In the genomic region with DNA sequence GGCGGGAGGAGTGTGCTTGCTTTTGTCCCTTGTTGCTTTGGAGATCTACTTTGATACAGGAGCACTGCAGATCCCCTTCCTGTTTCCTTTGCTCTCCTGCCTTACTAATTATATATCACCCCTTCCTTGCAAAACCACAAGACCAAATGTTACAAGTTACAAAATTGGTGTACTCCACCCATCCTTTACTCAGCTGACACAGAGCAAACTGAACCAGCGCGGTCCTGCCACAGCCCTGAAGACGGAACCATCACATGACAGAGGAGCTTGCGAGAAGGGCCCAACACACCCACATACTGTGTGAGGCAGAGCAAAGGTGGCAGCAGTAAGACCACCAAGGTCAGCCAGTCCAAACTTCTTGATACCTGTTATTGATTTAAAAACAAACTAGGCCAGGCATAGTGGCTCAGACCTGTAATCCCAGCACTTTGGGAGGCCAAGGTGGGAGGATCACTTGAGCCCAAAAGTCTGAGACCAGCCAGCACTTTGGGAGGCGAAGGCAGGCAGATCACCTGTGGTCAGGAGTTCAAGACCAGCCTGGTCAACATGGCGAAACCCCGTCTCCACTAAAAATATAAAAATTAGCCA, we compare ENCODE assay signal across 8 cellular contexts. TPM values are rescaled to one million over a fixed set of nuclear protein-coding genes. Genes with fewer than 3 reads are reported as not detected.
DNase-seq lines count a peak whose midpoint lies in the region; ATAC-seq and TF ChIP-seq lines count a peak whose summit lies in the region.

No MANE protein-coding gene starts in this region.

- no peaks in the 10 kb centered on the region for H3K27me3 ChIP-seq in WERI-Rb-1 (ENCODE audit: insufficient read depth, low read depth, severe bottlenecking)

- H3K9me3 ChIP-seq in WERI-Rb-1 (ENCODE audit: severe bottlenecking) = no peaks in the 10 kb centered on the region

- H3K4me3 ChIP-seq in fibroblast of the aortic adventitia (ENCODE audit: low read depth, low read length) (no peak overlapping the region), WERI-Rb-1 (ENCODE audit: low read depth, low read length) (no peak overlapping the region)

- no peak for TF ChIP-seq CTCF in fibroblast of the aortic adventitia (IDR thresholded peaks at IDR 0.05; ENCODE audit: insufficient read depth, low read length)
- no peak for TF ChIP-seq CTCF in WERI-Rb-1 (IDR thresholded peaks at IDR 0.05; ENCODE audit: low read depth, low read length)

- peak; percentile 45 for ATAC-seq in GM19467 (IDR thresholded peaks at IDR 0.05; ENCODE audit: unreplicated experiment)

- DNase-seq in NCI-H146 treated with DMSO at 0.1 percent for 48 hours (lab: John Stamatoyannopoulos, UW; ENCODE audit: unreplicated experiment) = peak; percentile 26
- DNase-seq in activated T-cell treated with anti-CD3 and anti-CD28 coated beads for 48 hours (ENCODE audit: low read depth) = peak; percentile 66
- DNase-seq in fibroblast of the aortic adventitia (ENCODE audit: low read depth) = peak; percentile 70
- DNase-seq in stimulated activated CD4-positive, alpha-beta T cell treated with anti-CD3 and anti-CD28 coated beads, Interleukin-15, amount 100 ng/mL, for 1 hour (ENCODE audit: low read depth in 1 of 2, low spot score in 1 of 2) = peak; percentile 45 to 63
- no peak for DNase-seq in cerebellar cortex (ENCODE audit: low spot score)
- DNase-seq in WERI-Rb-1 = no peak
- DNase-seq in DMS79 (lab: John Stamatoyannopoulos, UW) = no peak

- H3K36me3 ChIP-seq in WERI-Rb-1 = peaks cover 3% of the 10 kb centered on the region; the same call in 1 of the 2 replicates

- no peak overlapping the region for H3K27ac ChIP-seq in WERI-Rb-1

RNA-seq across cellular contexts. Expression of a gene that starts 33.2 kb away (rescaled TPM):
- total RNA-seq in fibroblast of the aortic adventitia (ENCODE audit: low replicate concordance) = 7.8 and 13.8 TPM in 2 replicates

Comparison
In these comparisons a context has a peak if more than half of its experiments do, and no peak if none do; other contexts are left out.
1. DNase-seq: peak in NCI-H146 treated with DMSO at 0.1 percent for 48 hours (single experiment), activated T-cell treated with anti-CD3 and anti-CD28 coated beads for 48 hours (single experiment), fibroblast of the aortic adventitia (single experiment) and stimulated activated CD4-positive, alpha-beta T cell treated with anti-CD3 and anti-CD28 coated beads, Interleukin-15, amount 100 ng/mL, for 1 hour (2 of 2); none in cerebellar cortex (single experiment), WERI-Rb-1 (single experiment) and DMS79 (single experiment).